Comparison of ENCODE assay signal across 6 cellular contexts in genomic region chr21:13318718-13319117, GRCh38.
DNase-seq lines count a peak whose midpoint lies in the region; ATAC-seq and TF ChIP-seq lines count a peak whose summit lies in the region.
"Not testable (repeated sequence)": the region's sequence is repeated elsewhere in the genome, so short reads cannot be mapped to it uniquely, and the experiment has no call there.

No MANE protein-coding gene starts in this region.

- intact Hi-C loops in Right ventricle myocardium inferior (cut with DNase I); heart right ventricle (cut with DNase I); left ventricle myocardium superior (cut with micrococcal nuclease): not testable (repeated sequence)

- TF ChIP-seq CTCF in 22Rv1 (IDR thresholded peaks at IDR 0.05); VCaP (conservative IDR thresholded peaks at IDR 0.05); heart right ventricle (IDR thresholded peaks at IDR 0.05): not testable (repeated sequence)

- H3K4me1 ChIP-seq in heart right ventricle = not testable (repeated sequence)

- H3K9me3 ChIP-seq in heart right ventricle = peaks cover 0 to 38% (median 0%) of the 10 kb centered on the region in 11 donors

- H3K27me3 ChIP-seq in heart right ventricle = not testable (repeated sequence)

- H3K27ac ChIP-seq in 22Rv1 (peak overlapping the region; percentile 69), VCaP (peak overlapping the region; percentile 73), heart right ventricle (peak overlapping the region in 1 of 10 donors; percentile 29)

- not testable (repeated sequence) for H3K36me3 ChIP-seq in heart right ventricle

- not testable (repeated sequence) for H3K4me3 ChIP-seq in heart right ventricle

- 33 to 43% methylated on average over 5 of the region's 5 CpGs for WGBS in heart right ventricle, 2 donors

- ATAC-seq in Right ventricle myocardium inferior (peak; percentile 31), heart right ventricle (peak in 5 of 8 donors; percentile 47 to 76 (median 58)), left ventricle myocardium superior (peak; percentile 36), left lobe of liver (peak; percentile 28)

- not testable (repeated sequence) for DNase-seq in Right ventricle myocardium inferior (ENCODE audit: missing footprints); heart right ventricle; left ventricle myocardium superior; left lobe of liver (ENCODE audit: low spot score)
